Comparison of ENCODE assay signal across 7 cellular contexts in the genomic region with DNA sequence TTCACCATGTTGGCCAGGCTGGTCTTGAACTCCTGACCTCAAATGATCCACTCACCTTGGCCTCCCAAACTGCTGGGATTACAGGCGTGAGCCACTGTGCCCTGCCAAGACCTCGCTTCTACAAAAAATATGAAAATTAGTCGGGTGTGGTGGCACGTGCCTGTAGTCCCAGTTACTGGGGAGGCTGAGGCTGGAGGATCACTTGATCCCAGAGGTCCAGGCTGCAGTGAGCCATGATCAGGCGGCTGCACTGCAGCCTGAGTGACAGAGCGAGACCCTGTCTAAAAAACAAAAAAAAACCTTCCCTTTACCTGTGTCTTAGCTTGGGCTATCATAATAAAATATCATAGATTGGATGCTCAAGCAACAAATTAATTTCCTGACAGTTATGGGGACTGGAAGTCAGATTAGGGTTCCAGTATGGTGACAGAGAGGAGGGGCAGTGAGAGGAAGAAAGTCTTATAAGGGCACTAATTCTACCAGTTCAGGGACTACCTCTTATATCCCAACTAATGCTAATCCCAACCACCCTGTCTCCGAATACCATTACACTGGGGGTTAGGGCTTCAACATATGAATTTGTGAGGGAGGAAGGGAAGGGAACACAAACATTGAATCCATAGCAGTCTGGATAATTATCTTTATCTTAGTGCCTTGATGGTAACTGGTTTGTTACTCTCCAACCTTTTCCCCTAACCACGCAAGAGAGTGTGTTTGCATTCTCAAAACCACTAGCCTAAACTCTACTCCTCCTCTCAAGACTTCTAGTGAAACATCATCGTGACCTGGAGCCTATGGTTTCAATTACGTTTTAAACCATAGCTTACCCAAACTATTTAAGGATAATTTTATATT. TPM values are rescaled to one million over a fixed set of nuclear protein-coding genes. Genes with fewer than 3 reads are reported as not detected.
DNase-seq lines count a peak whose midpoint lies in the region; TF ChIP-seq lines count a peak whose summit lies in the region.
"Had no signal": no experiment of that assay in that cellular context is flagged by ENCODE, and none has a peak within 500 bp of the region (broad histone marks: within the 10 kb centered on the region; RNA-seq: fewer than 3 reads in every experiment).

No MANE protein-coding gene starts in this region.

- intact Hi-C loops in dorsolateral prefrontal cortex (cut with DNase I) = loop anchor here in 1 of 2 donors (5.0 kb wide), 1 partner anchor 67 kb away; no protein-coding TSS in a partner anchor

- peaks cover 15% of the 10 kb centered on the region for H3K4me1 ChIP-seq in skeletal muscle satellite cell (ENCODE audit: control insufficient read depth, insufficient read depth, low read length)

- TF ChIP-seq CTCF in NB4 (IDR thresholded peaks at IDR 0.05; ENCODE audit: low read depth, low read length) (no peak), dorsolateral prefrontal cortex (IDR thresholded peaks at IDR 0.05 in 54 of 56, conservative IDR thresholded peaks at IDR 0.05 in 2 of 56; ENCODE audit: low read depth in 1 of 56, partially characterized antibody in 56 of 56) (no peak), GM10266 (IDR thresholded peaks at IDR 0.05; ENCODE audit: control insufficient read depth, insufficient read depth, low read depth, missing control alignments) (no peak)

- peak overlapping the region; percentile 91 for H3K9ac ChIP-seq in skeletal muscle satellite cell (ENCODE audit: low read depth, low read length)

- peaks cover 25% of the 10 kb centered on the region for H3K36me3 ChIP-seq in skeletal muscle satellite cell (ENCODE audit: insufficient read depth, low read length)

- H3K4me2 ChIP-seq in skeletal muscle satellite cell (ENCODE audit: low read length) = peak overlapping the region; percentile 93

- TF ChIP-seq POLR2A in NB4 (IDR thresholded peaks at IDR 0.05; ENCODE audit: extremely low read depth, insufficient read length) (no peak), erythroblast (IDR thresholded peaks at IDR 0.05; ENCODE audit: low read length) (no peak)

- H3K27ac ChIP-seq in dorsolateral prefrontal cortex = peak overlapping the region in 56 of 59 donors; percentile 32 to 95 (median 89)

- DNase-seq in NB4 (ENCODE audit: low read depth) (no peak), dorsolateral prefrontal cortex (no peak), erythroblast (lab: John Stamatoyannopoulos, UW) (no peak), GOT3 (lab: John Stamatoyannopoulos, UW) (no peak), GM10266 (ENCODE audit: extremely low spot score) (no peak)

- peak overlapping the region; percentile 81 for H3K4me3 ChIP-seq in NB4 (ENCODE audit: low read depth, low read length)
- peak overlapping the region in 55 of 59 donors; percentile 62 to 97 (median 85) for H3K4me3 ChIP-seq in dorsolateral prefrontal cortex
- peak overlapping the region; percentile 93 for H3K4me3 ChIP-seq in skeletal muscle satellite cell (ENCODE audit: low read length)

- no peaks in the 10 kb centered on the region for H3K9me3 ChIP-seq in skeletal muscle satellite cell (replicated peaks; ENCODE audit: low read length)

- H3K27me3 ChIP-seq in dorsolateral prefrontal cortex (no peaks in the 10 kb centered on the region), skeletal muscle satellite cell (ENCODE audit: control insufficient read depth, insufficient read depth, low read length) (no peaks in the 10 kb centered on the region)

RNA-seq across cellular contexts. Expression of a gene that starts 1.0 kb away (rescaled TPM):
- 100 to 1,000 TPM in 16 of 120 experiments, 10 to 100 TPM in 104; 61.2 to 124 (median 88.4) TPM for total RNA-seq in dorsolateral prefrontal cortex
- 81.9 and 87.4 TPM in 2 replicates for total RNA-seq in skeletal muscle satellite cell (2012; rRNA removed)

RNA-seq across cellular contexts. Expression of a gene that starts 10.7 kb away (rescaled TPM):
- total RNA-seq in dorsolateral prefrontal cortex = 10 to 100 TPM; 15.8 to 40.9 (median 28.2) TPM
- total RNA-seq in skeletal muscle satellite cell (2012; rRNA removed) = 20.0 and 25.6 TPM in 2 replicates

RNA-seq across cellular contexts. Expression of a gene that starts 11.0 kb away (rescaled TPM):
- total RNA-seq in dorsolateral prefrontal cortex = 1 to 10 TPM in 24 of 120 experiments, under 1 TPM in 50, not detected in 46; 0.25 to 2.5 (median 0.77) TPM
- total RNA-seq in skeletal muscle satellite cell (2012; rRNA removed) = under 0.01 and 0.22 TPM in 2 replicates
- total RNA-seq: RPMI7951 had no signal

RNA-seq across cellular contexts. Expression of a gene that starts 18.2 kb away (rescaled TPM):
- 1 to 10 TPM in 89 of 120 experiments, under 1 TPM in 31; 0.20 to 4.4 (median 1.4) TPM for total RNA-seq in dorsolateral prefrontal cortex
- total RNA-seq in skeletal muscle satellite cell (2012; rRNA removed) = 12.2 and 16.4 TPM in 2 replicates

RNA-seq across cellular contexts. Expression of a gene that starts 28.7 kb away (rescaled TPM):
- total RNA-seq in dorsolateral prefrontal cortex = 100 to 1,000 TPM in 85 of 120 experiments, 10 to 100 TPM in 35; 30.2 to 650 (median 143) TPM
- total RNA-seq in skeletal muscle satellite cell (2012; rRNA removed) = 0.25 and 0.44 TPM in 2 replicates
- total RNA-seq: RPMI7951 had no signal
